8 cellular contexts compared by ENCODE assay signal in genomic region chr11:120547871-120548681, GRCh38. TPM values are rescaled to one million over a fixed set of nuclear protein-coding genes. Genes with fewer than 3 reads are reported as not detected.
A peak's percentile ranks its signal among the peaks of the same experiment; 100 is the strongest.
DNase-seq lines count a peak whose midpoint lies in the region; ATAC-seq lines count a peak whose summit lies in the region.

No MANE protein-coding gene starts in this region.

- peak; percentile 4 for DNase-seq in SIG-M5 treated with dmso at 0.1 percent for 504 hours (lab: John Stamatoyannopoulos, UW; ENCODE audit: unreplicated experiment)
- no peak for DNase-seq in SIG-M5 (lab: John Stamatoyannopoulos, UW)
- peak; percentile 1 for DNase-seq in SKM-1 treated with dmso at 0.1 percent for 144 hours (lab: John Stamatoyannopoulos, UW; ENCODE audit: unreplicated experiment)
- DNase-seq in fibroblast of the conjunctiva (ENCODE audit: low read depth), result peak; percentile 77
- DNase-seq in occipital lobe (lab: John Stamatoyannopoulos, UW), result peak; percentile 93
- DNase-seq in stimulated activated CD8-positive, alpha-beta memory T cell treated with anti-CD3 and anti-CD28 coated beads, Interleukin-4, amount 100 ng/mL, for 48 hours, result no peak
- no peak for DNase-seq in activated CD4-positive, alpha-beta T cell treated with anti-CD3 and anti-CD28 coated beads for 48 hours

- ATAC-seq in GM21576 (IDR thresholded peaks at IDR 0.05; ENCODE audit: unreplicated experiment), result no peak

RNA-seq across cellular contexts. Expression of gene GRIK4, which starts 36.5 kb away (rescaled TPM):
- total RNA-seq in occipital lobe, result 2.3 TPM

Comparison
In these comparisons a context has a peak if more than half of its experiments do, and no peak if none do; other contexts are left out.
1. DNase-seq: peak in SIG-M5 treated with dmso at 0.1 percent for 504 hours (single experiment), SKM-1 treated with dmso at 0.1 percent for 144 hours (single experiment), fibroblast of the conjunctiva (single experiment) and occipital lobe (single experiment); none in SIG-M5 (single experiment), stimulated activated CD8-positive, alpha-beta memory T cell treated with anti-CD3 and anti-CD28 coated beads, Interleukin-4, amount 100 ng/mL, for 48 hours (single experiment) and activated CD4-positive, alpha-beta T cell treated with anti-CD3 and anti-CD28 coated beads for 48 hours (single experiment).